15 cellular contexts compared by ENCODE assay signal in the genomic region with DNA sequence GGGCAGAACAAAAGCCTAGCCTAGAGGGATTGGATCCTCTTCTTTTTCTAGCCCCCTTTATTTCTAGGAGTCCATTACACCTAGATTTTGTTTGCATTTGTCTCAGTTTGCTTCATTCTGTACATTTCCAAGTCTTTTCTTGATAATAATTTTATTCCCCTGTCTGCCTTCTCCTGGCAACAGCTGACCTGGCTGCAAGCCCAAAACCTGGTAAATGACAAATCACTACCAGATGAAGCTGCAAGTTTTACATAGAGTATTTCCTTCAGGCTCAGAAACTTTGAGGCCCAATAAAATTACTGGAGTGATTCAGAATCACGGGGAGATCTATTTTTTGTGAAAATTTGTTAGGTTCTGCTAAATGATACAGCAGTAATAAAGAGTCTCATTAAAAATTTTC. TPM values are rescaled to one million over a fixed set of nuclear protein-coding genes. Genes with fewer than 3 reads are reported as not detected.
A peak's percentile ranks its signal among the peaks of the same experiment; 100 is the strongest.
DNase-seq lines count a peak whose midpoint lies in the region; ATAC-seq, FAIRE-seq and TF ChIP-seq lines count a peak whose summit lies in the region.
"Had no signal": no experiment of that assay in that cellular context is flagged by ENCODE, and none has a peak within 500 bp of the region (broad histone marks: within the 10 kb centered on the region; RNA-seq: fewer than 3 reads in every experiment).

No MANE protein-coding gene starts in this region.

- no peak for TF ChIP-seq CTCF in BE2C (IDR thresholded peaks at IDR 0.05; ENCODE audit: low read depth, low read length)

- FAIRE-seq in small intestine (lab: Jason Lieb, UNC) = no peak

- H3K4me3 ChIP-seq in BE2C (ENCODE audit: low read depth, low read length) (no peak overlapping the region), adipocyte (ENCODE audit: low read length) (no peak overlapping the region), small intestine (ENCODE audit: low read depth in 1 of 2, low read length in 2 of 2) (no peak overlapping the region)
- H3K4me3 ChIP-seq: sigmoid colon had no signal

- no peak overlapping the region for H3K9ac ChIP-seq in adipocyte (ENCODE audit: low read length)

- no peak for ATAC-seq in left colon
- no peak for ATAC-seq in HG03520 (IDR thresholded peaks at IDR 0.05; ENCODE audit: unreplicated experiment)
- ATAC-seq: stimulated activated memory B cell treated with anti-CD40 and anti-IgM and Interleukin-4, amounts not matched to agents 10 μg/mL and 1 μg/mL and 100 μg/mL, for 72 hours; WTC11 had no signal

- no peaks in the 10 kb centered on the region for H3K9me3 ChIP-seq in BE2C
- H3K9me3 ChIP-seq in adipocyte (ENCODE audit: control insufficient read depth, low read length) = peaks cover 3% of the 10 kb centered on the region
- H3K9me3 ChIP-seq in small intestine (ENCODE audit: control insufficient read depth, low read depth) = no peaks in the 10 kb centered on the region

- H3K27me3 ChIP-seq in BE2C = no peaks in the 10 kb centered on the region
- no peaks in the 10 kb centered on the region for H3K27me3 ChIP-seq in adipocyte (replicated peaks; ENCODE audit: control insufficient read depth, insufficient read depth, low read length)
- no peaks in the 10 kb centered on the region for H3K27me3 ChIP-seq in small intestine (ENCODE audit: control insufficient read depth in 2 of 2, insufficient read depth in 2 of 2, low read length in 2 of 2)
- H3K27me3 ChIP-seq: sigmoid colon had no signal

- intact Hi-C loops in left colon (cut with DNase I, micrococcal nuclease) = no loop called here

- no peaks in the 10 kb centered on the region for H3K36me3 ChIP-seq in BE2C
- no peaks in the 10 kb centered on the region for H3K36me3 ChIP-seq in adipocyte (ENCODE audit: control insufficient read depth, insufficient read depth, low read length, severe bottlenecking)
- H3K36me3 ChIP-seq in small intestine (ENCODE audit: control insufficient read depth in 2 of 2, insufficient read depth in 2 of 2, low read length in 2 of 2) = no peaks in the 10 kb centered on the region
- H3K36me3 ChIP-seq: sigmoid colon had no signal

- no peak overlapping the region for H3K27ac ChIP-seq in small intestine (ENCODE audit: low read depth in 1 of 2, low read length in 1 of 2)
- H3K27ac ChIP-seq: sigmoid colon had no signal

- DNase-seq in BE2C (peak; percentile 54), HT1080 (ENCODE audit: low read depth) (peak; percentile 37), adipocyte (ENCODE audit: low read depth) (peak; percentile 92), left kidney (ENCODE audit: low read depth, low spot score) (peak; percentile 7), medulla oblongata (ENCODE audit: extremely low spot score) (no peak), left colon (no peak), small intestine (no peak)
- DNase-seq: CD4-positive, alpha-beta T cell; NCI-H1930; sigmoid colon had no signal

- H3K4me1 ChIP-seq in BE2C (no peaks in the 10 kb centered on the region), adipocyte (ENCODE audit: control insufficient read depth, insufficient read depth, low read length) (peaks cover 5% of the 10 kb centered on the region), small intestine (ENCODE audit: control insufficient read depth in 2 of 2, insufficient read depth in 1 of 2, low read depth in 1 of 2, low read length in 1 of 2) (no peaks in the 10 kb centered on the region)
- H3K4me1 ChIP-seq: sigmoid colon had no signal

- WGBS in small intestine, 3 donors = 39 to 65% (median 45%) methylated on average over 1 of the region's 1 CpG

RNA-seq across cellular contexts. Expression of a gene that starts 36.5 kb away (rescaled TPM):
- polyA plus RNA-seq in BE2C (2012; ENCODE audit: insufficient read depth, insufficient read length, low read depth) = not detected
- total RNA-seq in HT1080 (2014; rRNA removed; shearing (Covaris generic)) = not detected in 2 replicates
- polyA plus RNA-seq in HT1080 (2015; cell fraction: cytosol; rRNA removed) = not detected in 2 replicates
- polyA plus RNA-seq in HT1080 (2015; cell fraction: nucleus; rRNA removed) = 0.07 TPM in 1 of 2 replicates, not detected in the other
- total RNA-seq in left colon = not detected
- polyA plus RNA-seq in small intestine = not detected
- total RNA-seq: CD4-positive, alpha-beta T cell; lower leg skin; neural crest cell; sigmoid colon had no signal
- polyA plus RNA-seq: sigmoid colon had no signal

Comparison
In these comparisons a context has a peak if more than half of its experiments do, and no peak if none do; other contexts are left out.
1. DNase-seq: peak in BE2C (single experiment), HT1080 (single experiment), adipocyte (single experiment) and left kidney (single experiment); none in medulla oblongata (single experiment), left colon (0 of 2) and small intestine (single experiment).